Comparison of ENCODE assay signal across 1 cellular context in genomic region chr21:28927122-28927521, GRCh38.
TF ChIP-seq lines count a peak whose summit lies in the region.

No MANE protein-coding gene starts in this region.

TF ChIP-seq in K562, 482 proteins besides CTCF, POLR2A, EP300 and RAD21 (continued from another document and continues in another):
- TF ChIP-seq ZNF512 (tag; IDR thresholded peaks at IDR 0.05) (no peak), ZNF740 (CRISPR knock-in tag; IDR thresholded peaks at IDR 0.05) (no peak), ZNF740 (tag; IDR thresholded peaks at IDR 0.05) (no peak), TCF3 (CRISPR knock-in tag; IDR thresholded peaks at IDR 0.05) (peak; percentile 53; the same call in 1 of the 2 replicates), PKNOX1 (IDR thresholded peaks at IDR 0.05) (no peak), SMARCA4 (IDR thresholded peaks at IDR 0.05) (0 out of 2 replicates have a peak, but pooled peaks have one; percentile 18), ZBTB17 (CRISPR knock-in tag; IDR thresholded peaks at IDR 0.05) (no peak), DDX20 (tag; IDR thresholded peaks at IDR 0.05; ENCODE audit: low read depth) (no peak), ZNF318 (IDR thresholded peaks at IDR 0.05; ENCODE audit: borderline replicate concordance in 1 of 2, low read depth in 1 of 2) (no peak), TFAP4 (CRISPR knock-in tag; IDR thresholded peaks at IDR 0.05; ENCODE audit: borderline replicate concordance) (no peak), HDAC3 (IDR thresholded peaks at IDR 0.05; ENCODE audit: borderline replicate concordance, partially characterized antibody) (no peak), ZNF24 (IDR thresholded peaks at IDR 0.05) (no peak), E2F6 (IDR thresholded peaks at IDR 0.05; ENCODE audit: borderline replicate concordance in 1 of 2, extremely low read depth in 1 of 2, insufficient read depth in 1 of 2, insufficient read length in 1 of 2, low read depth in 1 of 2, low read length in 1 of 2, poor library complexity in 1 of 2, severe bottlenecking in 1 of 2) (no peak), STAT5A (IDR thresholded peaks at IDR 0.05; ENCODE audit: borderline replicate concordance, low read length) (no peak), THAP12 (CRISPR knock-in tag; IDR thresholded peaks at IDR 0.05) (no peak), ZNF551 (CRISPR knock-in tag; IDR thresholded peaks at IDR 0.05) (no peak), TEAD4 (IDR thresholded peaks at IDR 0.05; ENCODE audit: low read length) (peak; percentile 48), TEAD4 (CRISPR knock-in tag; IDR thresholded peaks at IDR 0.05; ENCODE audit: borderline replicate concordance) (no peak), ELF2 (CRISPR knock-in tag; IDR thresholded peaks at IDR 0.05) (no peak), ZNF274 (IDR thresholded peaks at IDR 0.05; ENCODE audit: borderline replicate concordance, low read depth, low read length) (no peak), HOXB6 (CRISPR knock-in tag; IDR thresholded peaks at IDR 0.05; ENCODE audit: borderline replicate concordance) (no peak), TAF9B (IDR thresholded peaks at IDR 0.05; ENCODE audit: partially characterized antibody) (no peak), SPI1 (IDR thresholded peaks at IDR 0.05; ENCODE audit: borderline replicate concordance, low read depth, low read length) (no peak), MTA2 (IDR thresholded peaks at IDR 0.05; ENCODE audit: low read depth) (no peak), ZNF780A (CRISPR knock-in tag; IDR thresholded peaks at IDR 0.05) (no peak), CBFA2T3 (IDR thresholded peaks at IDR 0.05) (peak; percentile 59), MXI1 (IDR thresholded peaks at IDR 0.05; ENCODE audit: low read depth, low read length) (no peak), ELK3 (CRISPR knock-in tag; IDR thresholded peaks at IDR 0.05) (no peak), MAFG (tag; conservative IDR thresholded peaks at IDR 0.05) (no peak), FUS (optimal IDR thresholded peaks at IDR 0.05; ENCODE audit: low read depth, low read length) (no peak), MYNN (IDR thresholded peaks at IDR 0.05) (no peak), MYNN (CRISPR knock-in tag; IDR thresholded peaks at IDR 0.05) (no peak), KAT7 (CRISPR knock-in tag; IDR thresholded peaks at IDR 0.05; ENCODE audit: borderline replicate concordance) (no peak), CHD4 (IDR thresholded peaks at IDR 0.05; ENCODE audit: insufficient read depth, insufficient replicate concordance, low read depth, low read length, poor library complexity, severe bottlenecking) (no peak), HMBOX1 (IDR thresholded peaks at IDR 0.05) (no peak), ATF6 (CRISPR knock-in tag; IDR thresholded peaks at IDR 0.05) (no peak), ZNF316 (IDR thresholded peaks at IDR 0.05) (no peak)
